Comparison of ENCODE assay signal across 10 cellular contexts in the genomic region with DNA sequence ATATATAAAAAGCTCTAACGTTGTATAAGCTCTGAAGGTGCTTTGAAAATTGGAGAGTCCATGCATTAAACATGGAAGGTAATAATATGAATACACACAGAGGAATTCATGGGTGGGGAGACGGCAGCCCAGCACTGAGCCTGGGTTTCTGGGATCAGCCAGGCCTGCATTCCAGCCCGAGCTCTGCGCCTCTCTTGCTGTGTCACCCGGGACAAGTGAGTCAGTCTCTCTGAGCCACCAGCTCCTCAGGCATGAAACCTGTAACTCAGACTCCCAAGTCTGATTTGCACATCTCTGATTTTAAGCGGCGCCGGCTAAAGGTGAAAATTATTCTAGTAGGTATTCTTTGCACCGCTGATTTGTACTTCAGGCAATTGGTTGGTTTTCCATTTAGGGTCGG.
DNase-seq lines count a peak whose midpoint lies in the region; ATAC-seq, FAIRE-seq and TF ChIP-seq lines count a peak whose summit lies in the region.
"Had no signal": no experiment of that assay in that cellular context is flagged by ENCODE, and none has a peak within 500 bp of the region (broad histone marks: within the 10 kb centered on the region; RNA-seq: fewer than 3 reads in every experiment).

No MANE protein-coding gene starts in this region.

- TF ChIP-seq CTCF in HCT116 (IDR thresholded peaks at IDR 0.05 in 2 of 3, conservative IDR thresholded peaks at IDR 0.05 in 1 of 3; ENCODE audit: borderline replicate concordance in 1 of 3, insufficient read depth in 1 of 3, low read depth in 2 of 3, low read length in 2 of 3) (no peak), keratinocyte (optimal IDR thresholded peaks at IDR 0.05 in 1 of 3, IDR thresholded peaks at IDR 0.05 in 1 of 3, conservative IDR thresholded peaks at IDR 0.05 in 1 of 3; ENCODE audit: extremely low read depth in 1 of 3, insufficient read depth in 2 of 3, low read length in 3 of 3) (no peak), thyroid gland (IDR thresholded peaks at IDR 0.05) (no peak)

- H3K4me3 ChIP-seq in HCT116 (replicated peaks in 1 of 2; ENCODE audit: low read depth in 1 of 2, low read length in 2 of 2) (peak overlapping the region; percentile 7 to 37; a peak in 2 of 4 replicates), keratinocyte (ENCODE audit: control insufficient read depth in 2 of 3, extremely low read depth in 1 of 3, insufficient read depth in 2 of 3, low read depth in 1 of 3, low read length in 3 of 3) (peak overlapping the region; percentile 8 to 54 (median 53)), thyroid gland (replicated peaks in 1 of 3) (no peak overlapping the region)

- H3K27ac ChIP-seq in HCT116 (ENCODE audit: low read depth, low read length) (peak overlapping the region; percentile 74), keratinocyte (ENCODE audit: control insufficient read depth, insufficient read depth, low read length) (peak overlapping the region; percentile 89), thyroid gland (no peak overlapping the region)

- DNase-seq in AG08395 (ENCODE audit: low spot score) (peak; percentile 83), HCT116 (ENCODE audit: low read depth, low spot score) (no peak), keratinocyte (ENCODE audit: low read depth, low spot score) (peak; percentile 91), NCI-H146 (lab: John Stamatoyannopoulos, UW) (no peak), thyroid gland (no peak), midbrain (lab: John Stamatoyannopoulos, UW) (no peak)
- peak; percentile 26 for DNase-seq in activated naive CD8-positive, alpha-beta T cell treated with anti-CD3 and anti-CD28 coated beads for 36 hours
- DNase-seq: GDM1 had no signal

- peak overlapping the region; percentile 87 for H3K27ac Mint-ChIP-seq in activated naive CD8-positive, alpha-beta T cell treated with anti-CD3 and anti-CD28 coated beads for 36 hours

- ATAC-seq in HCT116 (peak; percentile 73), GM18870 (IDR thresholded peaks at IDR 0.05; ENCODE audit: unreplicated experiment) (no peak)
- ATAC-seq: left colon had no signal

- H3K9me1 ChIP-seq in keratinocyte (ENCODE audit: control insufficient read depth, extremely low read depth, insufficient read depth, low read length) = no peaks in the 10 kb centered on the region

- H4K20me1 ChIP-seq in HCT116 (ENCODE audit: insufficient read depth) (no peaks in the 10 kb centered on the region), keratinocyte (ENCODE audit: control insufficient read depth, extremely low read depth, insufficient read depth, low read length) (peaks cover 3% of the 10 kb centered on the region)

- H3K27me3 ChIP-seq in HCT116 (ENCODE audit: insufficient read depth, low read length) (no peaks in the 10 kb centered on the region), keratinocyte (ENCODE audit: control insufficient read depth, extremely low read depth, insufficient read depth, low read length) (no peaks in the 10 kb centered on the region), thyroid gland (no peaks in the 10 kb centered on the region)

- H3K9me3 Mint-ChIP-seq in activated naive CD8-positive, alpha-beta T cell treated with anti-CD3 and anti-CD28 coated beads for 36 hours = no peaks in the 10 kb centered on the region

- TF ChIP-seq RAD21 in HCT116 (IDR thresholded peaks at IDR 0.05; ENCODE audit: low read depth) = no peak

- peak; percentile 51 for FAIRE-seq in keratinocyte (lab: Jason Lieb, UNC)

- CTCF ChIA-PET in HCT116 (lab: Charles Lee) = interaction anchor here (2.4 kb wide), 1 partner anchor 390 kb away, joined by 7 read pairs; a partner anchor contains a TSS

- H3K79me2 ChIP-seq in HCT116 (ENCODE audit: insufficient read depth, low read length) = peaks cover 97% of the 10 kb centered on the region
- H3K79me2 ChIP-seq in keratinocyte (ENCODE audit: control insufficient read depth, insufficient read depth, low read length) = peaks cover 90% of the 10 kb centered on the region

- no TSS peak for BruUV-seq in HCT116 (replicated peaks; lab: Mats Ljungman, UMichigan)

- H3K36me3 ChIP-seq in HCT116 (ENCODE audit: control insufficient read depth in 1 of 2, insufficient read depth in 2 of 2, low read length in 2 of 2) (no peaks in the 10 kb centered on the region), keratinocyte (ENCODE audit: control insufficient read depth in 2 of 2, extremely low read depth in 1 of 2, insufficient read depth in 2 of 2, low read length in 2 of 2) (peaks cover 11 to 18% of the 10 kb centered on the region in 2 experiments), thyroid gland (no peaks in the 10 kb centered on the region)

- H3K4me2 ChIP-seq in HCT116 (ENCODE audit: low read length) = peak overlapping the region; percentile 77
- H3K4me2 ChIP-seq in keratinocyte (ENCODE audit: control insufficient read depth, extremely low read depth, insufficient read depth, low read depth, low read length) = peak overlapping the region; percentile 78

- no peaks in the 10 kb centered on the region for H3K9me3 ChIP-seq in HCT116 (ENCODE audit: control insufficient read depth in 1 of 2, insufficient read depth in 1 of 2, low read depth in 1 of 2, low read length in 2 of 2)
- H3K9me3 ChIP-seq in keratinocyte (ENCODE audit: control insufficient read depth, low read depth, low read length) = no peaks in the 10 kb centered on the region
- no peaks in the 10 kb centered on the region for H3K9me3 ChIP-seq in thyroid gland

- RAD21 ChIA-PET in HCT116 (lab: Charles Lee; ENCODE audit: low non-redundant PET in 1 of 2, low total read pairs in 2 of 2, uncharacterized antibody in 2 of 2, unreplicated experiment in 2 of 2) = no interaction called here

- H3K4me1 ChIP-seq in HCT116 (ENCODE audit: control insufficient read depth in 1 of 2, insufficient read depth in 2 of 2, low read length in 2 of 2) = peaks cover 47 to 65% of the 10 kb centered on the region in 2 experiments
- H3K4me1 ChIP-seq in keratinocyte (ENCODE audit: control insufficient read depth, extremely low read depth, insufficient read depth, low read length) = peaks cover 57% of the 10 kb centered on the region
- peaks cover 16 to 25% of the 10 kb centered on the region in 2 donors for H3K4me1 ChIP-seq in thyroid gland

- no peaks in the 10 kb centered on the region for H3K36me3 Mint-ChIP-seq in activated naive CD8-positive, alpha-beta T cell treated with anti-CD3 and anti-CD28 coated beads for 36 hours

- WGBS in thyroid gland, 2 donors = 84 to 91% methylated on average over 9 to 10 of the region's 10 CpGs

- H2AFZ ChIP-seq in HCT116 (ENCODE audit: low read depth, low read length, poor library complexity, severe bottlenecking) (no peak overlapping the region), keratinocyte (ENCODE audit: control insufficient read depth, low read length) (no peak overlapping the region)

- intact Hi-C loops in HCT116 (cut with micrococcal nuclease) (loop anchor here (5.0 kb wide), 1 partner anchor 52 kb away; no protein-coding TSS in a partner anchor), thyroid gland (cut with DNase I) (no loop called here)

- TF ChIP-seq POLR2A in HCT116 (IDR thresholded peaks at IDR 0.05; ENCODE audit: borderline replicate concordance, extremely low read depth, insufficient read depth, insufficient read length) (no peak), thyroid gland (IDR thresholded peaks at IDR 0.05) (no peak)

- H3K9ac ChIP-seq in HCT116 (ENCODE audit: low read length) (peak overlapping the region; percentile 64), keratinocyte (ENCODE audit: control insufficient read depth, extremely low read depth, insufficient read depth, low read length) (peak overlapping the region; percentile 84)

- peaks cover 34% of the 10 kb centered on the region for H3K4me1 Mint-ChIP-seq in activated naive CD8-positive, alpha-beta T cell treated with anti-CD3 and anti-CD28 coated beads for 36 hours

- H3K27me3 Mint-ChIP-seq in activated naive CD8-positive, alpha-beta T cell treated with anti-CD3 and anti-CD28 coated beads for 36 hours = no peaks in the 10 kb centered on the region

- POLR2A ChIA-PET in HCT116 (lab: Charles Lee) = no interaction called here

- no peaks in the 10 kb centered on the region for H3K9me2 ChIP-seq in HCT116 (ENCODE audit: insufficient read depth)

- dilution Hi-C loops in keratinocyte (cut with MboI; ENCODE audit: extremely low pct_ligation_motif_present, low sequenced_read_pairs) = no loop called here

- no peak overlapping the region for H3K4me3 Mint-ChIP-seq in activated naive CD8-positive, alpha-beta T cell treated with anti-CD3 and anti-CD28 coated beads for 36 hours

TF ChIP-seq in HCT116, 20 proteins besides CTCF, POLR2A, EP300 and RAD21:
- TF ChIP-seq SP1 (IDR thresholded peaks at IDR 0.05; ENCODE audit: low read depth) = peak; percentile 21
- TF ChIP-seq EZH2 (IDR thresholded peaks at IDR 0.05) = no peak
- TF ChIP-seq, protein P1, sequence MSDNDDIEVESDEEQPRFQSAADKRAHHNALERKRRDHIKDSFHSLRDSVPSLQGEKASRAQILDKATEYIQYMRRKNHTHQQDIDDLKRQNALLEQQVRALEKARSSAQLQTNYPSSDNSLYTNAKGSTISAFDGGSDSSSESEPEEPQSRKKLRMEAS (IDR thresholded peaks at IDR 0.05) = peak; percentile 26; the same call in 1 of the 2 replicates

Comparison
In these comparisons a context has a peak if more than half of its experiments do, and no peak if none do; other contexts are left out.
1. DNase-seq: peak in AG08395 (single experiment), activated naive CD8-positive, alpha-beta T cell treated with anti-CD3 and anti-CD28 coated beads for 36 hours (single experiment) and keratinocyte (single experiment); none in HCT116 (single experiment), NCI-H146 (single experiment), thyroid gland (0 of 2) and midbrain (single experiment).
2. H3K27ac ChIP-seq: peak in HCT116 (single experiment) and keratinocyte (single experiment); none in thyroid gland (0 of 3).
3. H3K4me3 ChIP-seq: peak in HCT116 (2 of 2) and keratinocyte (3 of 3); none in thyroid gland (0 of 3).